In the genomic region with DNA sequence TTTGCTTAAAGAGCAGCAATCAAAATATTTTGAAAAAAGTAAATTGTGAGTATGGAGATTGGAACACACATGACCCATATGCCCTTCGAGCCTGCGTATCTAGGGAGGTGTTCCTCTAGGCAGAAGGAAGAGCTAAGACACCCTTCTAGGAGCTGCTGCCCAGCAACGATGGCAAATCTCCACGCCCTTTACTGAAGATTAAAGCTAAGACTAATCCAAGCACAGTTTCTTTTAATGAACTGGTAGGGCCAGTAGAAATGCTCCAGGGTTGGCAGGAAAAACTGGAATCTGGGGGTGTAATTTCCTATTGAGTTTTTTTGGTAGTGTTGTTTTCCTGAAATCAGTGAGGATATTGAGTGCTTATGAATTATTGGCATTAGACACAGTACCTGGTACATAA, we compare ENCODE assay signal across 20 cellular contexts. TPM values are rescaled to one million over a fixed set of nuclear protein-coding genes. Genes with fewer than 3 reads are reported as not detected.
A peak's percentile ranks its signal among the peaks of the same experiment; 100 is the strongest.
DNase-seq lines count a peak whose midpoint lies in the region; ATAC-seq and TF ChIP-seq lines count a peak whose summit lies in the region.
"Had no signal": no experiment of that assay in that cellular context is flagged by ENCODE, and none has a peak within 500 bp of the region (broad histone marks: within the 10 kb centered on the region; RNA-seq: fewer than 3 reads in every experiment).

No MANE protein-coding gene starts in this region.

- TF ChIP-seq CTCF in A673 (conservative IDR thresholded peaks at IDR 0.05; ENCODE audit: low read depth, low read length) (no peak), epithelial cell of esophagus (IDR thresholded peaks at IDR 0.05; ENCODE audit: insufficient read depth, low read depth, low read length, missing control alignments) (no peak), neural progenitor cell (IDR thresholded peaks at IDR 0.05) (no peak)

- ATAC-seq in GM19463 (IDR thresholded peaks at IDR 0.05; ENCODE audit: unreplicated experiment) = no peak

- no peaks in the 10 kb centered on the region for H3K79me2 ChIP-seq in neural progenitor cell (ENCODE audit: low read depth)

- CTCF ChIA-PET in A673 (lab: Charles Lee) = no interaction called here

- no peaks in the 10 kb centered on the region for H3K36me3 Mint-ChIP-seq in neural progenitor cell
- H3K36me3 Mint-ChIP-seq: CD14-positive monocyte had no signal

- DNase-seq in A673 (ENCODE audit: low spot score) = no peak
- DNase-seq in NCI-H82 treated with DMSO at 0.1 percent for 48 hours (lab: John Stamatoyannopoulos, UW; ENCODE audit: unreplicated experiment) = peak; percentile 9
- peak; percentile 84 for DNase-seq in epithelial cell of esophagus (ENCODE audit: low read depth)
- no peak for DNase-seq in neural progenitor cell (ENCODE audit: low spot score)
- no peak for DNase-seq in NCI-H2107 (lab: John Stamatoyannopoulos, UW)
- no peak for DNase-seq in T-helper 2 cell
- DNase-seq in T-helper 9 cell = no peak
- DNase-seq: 8988T; EL; GF-D8; MG63; NCI-H1417; NCI-H187; NCI-H69; NK-92 treated with Interleukin-12 subunit alpha and Interleukin-12 subunit beta, amount 100 ng/mL, for 24 hours; SJCRH30 had no signal

- peak overlapping the region; percentile 44 for H3K27ac Mint-ChIP-seq in neural progenitor cell
- H3K27ac Mint-ChIP-seq: B cell had no signal

- H3K36me3 ChIP-seq in A673 (ENCODE audit: insufficient read depth, low read length, poor library complexity, severe bottlenecking) (no peaks in the 10 kb centered on the region), neural progenitor cell (no peaks in the 10 kb centered on the region)
- H3K36me3 ChIP-seq: MG63, SJCRH30 had no signal

- no peak overlapping the region for H2AFZ ChIP-seq in neural progenitor cell (replicated peaks)

- peaks cover 34% of the 10 kb centered on the region for H3K4me1 ChIP-seq in A673 (ENCODE audit: insufficient read depth, low read length, poor library complexity, severe bottlenecking)
- H3K4me1 ChIP-seq in neural progenitor cell = no peaks in the 10 kb centered on the region
- H3K4me1 ChIP-seq: SJCRH30 had no signal

- H3F3A ChIP-seq in neural progenitor cell (ENCODE audit: low read depth) = no peaks in the 10 kb centered on the region

- POLR2A ChIA-PET in A673 (lab: Charles Lee; ENCODE audit: low non-redundant PET) = no interaction called here

- H3K27ac ChIP-seq in A673 (ENCODE audit: low read depth, low read length, poor library complexity, severe bottlenecking) (peak overlapping the region; percentile 0), neural progenitor cell (no peak overlapping the region)
- H3K27ac ChIP-seq: SJCRH30 had no signal

- H3K4me3 Mint-ChIP-seq in neural progenitor cell = no peak overlapping the region
- H3K4me3 Mint-ChIP-seq: B cell had no signal

- H3K27me3 Mint-ChIP-seq in neural progenitor cell (ENCODE audit: insufficient read depth, low read depth) = no peaks in the 10 kb centered on the region

- no peaks in the 10 kb centered on the region for H3K9me3 Mint-ChIP-seq in neural progenitor cell

- intact Hi-C loops in A673 (cut with micrococcal nuclease; ENCODE audit: unreplicated experiment) = no loop called here

- H4K20me1 ChIP-seq in neural progenitor cell (ENCODE audit: low read depth) = no peaks in the 10 kb centered on the region

- H3K9me3 ChIP-seq in A673 (ENCODE audit: low read depth, low read length, poor library complexity, severe bottlenecking) (no peaks in the 10 kb centered on the region), neural progenitor cell (ENCODE audit: low read depth) (no peaks in the 10 kb centered on the region)
- H3K9me3 ChIP-seq: MG63, SJCRH30 had no signal

- no peaks in the 10 kb centered on the region for H3K4me1 Mint-ChIP-seq in neural progenitor cell
- H3K4me1 Mint-ChIP-seq: B cell had no signal

- no peak overlapping the region for H3K4me3 ChIP-seq in A673 (ENCODE audit: low read depth, low read length, poor library complexity, severe bottlenecking)
- peak overlapping the region; percentile 65 for H3K4me3 ChIP-seq in epithelial cell of esophagus (ENCODE audit: low read length)
- no peak overlapping the region for H3K4me3 ChIP-seq in neural progenitor cell
- H3K4me3 ChIP-seq: MG63, SJCRH30 had no signal

- H3K27me3 ChIP-seq in A673 (replicated peaks; ENCODE audit: insufficient read depth, low read depth, low read length, poor library complexity) (no peaks in the 10 kb centered on the region), neural progenitor cell (no peaks in the 10 kb centered on the region)
- H3K27me3 ChIP-seq: MG63, SJCRH30 had no signal

- no peak overlapping the region for H3K4me2 ChIP-seq in neural progenitor cell

- H3K9ac ChIP-seq in neural progenitor cell = no peak overlapping the region

- BruUV-seq in A673 (replicated peaks; lab: Mats Ljungman, UMichigan) = no TSS peak

RNA-seq across cellular contexts. Expression of a gene that starts 0.7 kb away (rescaled TPM):
- 0.49 and 0.50 TPM in 2 replicates for total RNA-seq in A673 (2021)
- total RNA-seq in neural progenitor cell (ENCODE audit: low replicate concordance) = not detected in 2 replicates
- total RNA-seq: B cell, NCI-H460, SJCRH30 had no signal

RNA-seq across cellular contexts. Expression of a gene that starts 44.3 kb away (rescaled TPM):
- not detected in 2 replicates for total RNA-seq in A673 (2021)
- total RNA-seq in neural progenitor cell (ENCODE audit: low replicate concordance) = not detected in 2 replicates
- total RNA-seq: B cell, NCI-H460, SJCRH30 had no signal

RNA-seq across cellular contexts. Expression of a gene that starts 57.6 kb away (rescaled TPM):
- not detected in 2 replicates for total RNA-seq in A673 (2021)
- total RNA-seq in neural progenitor cell (ENCODE audit: low replicate concordance) = not detected in 2 replicates
- total RNA-seq: B cell, NCI-H460, SJCRH30 had no signal

Comparison
In these comparisons a context has a peak if more than half of its experiments do, and no peak if none do; other contexts are left out.
1. DNase-seq: peak in NCI-H82 treated with DMSO at 0.1 percent for 48 hours (single experiment) and epithelial cell of esophagus (single experiment); none in A673 (single experiment), neural progenitor cell (single experiment), NCI-H2107 (single experiment), T-helper 2 cell (0 of 5) and T-helper 9 cell (single experiment).